Comparison of ENCODE assay signal across 8 cellular contexts in genomic region chr19:41883463-41883820, GRCh38. TPM values are rescaled to one million over a fixed set of nuclear protein-coding genes. Genes with fewer than 3 reads are reported as not detected.
DNase-seq lines count a peak whose midpoint lies in the region; ATAC-seq and TF ChIP-seq lines count a peak whose summit lies in the region.

No MANE protein-coding gene starts in this region.

- WGBS in SK-N-SH (ENCODE audit: low lambda C conversion rate) = under 1% methylated on average over 20 of the region's 23 CpGs
- WGBS in esophagus, 2 donors = 0 to 1% methylated on average over 23 of the region's 23 CpGs

- H3K4me2 ChIP-seq in DND-41 (ENCODE audit: insufficient read depth, low read length) (peak overlapping the region; percentile 91), SK-N-SH (peak overlapping the region; percentile 91)

- peak overlapping the region; percentile 52 to 80 for H3K4me3 ChIP-seq in DND-41 (ENCODE audit: low read depth in 1 of 2, low read length in 2 of 2)
- peak overlapping the region; percentile 74 to 87 for H3K4me3 ChIP-seq in SK-N-SH (ENCODE audit: low read depth in 2 of 2, low read length in 1 of 2)
- peak overlapping the region; percentile 78 to 88 for H3K4me3 ChIP-seq in esophagus (ENCODE audit: low read depth in 1 of 2, low read length in 2 of 2)

- POLR2A ChIA-PET in SK-N-SH (lab: Yijun Ruan, JAX) = interaction anchor here (1.2 kb wide), 1 partner anchor 24 kb away, joined by 7 read pairs; the partner anchor contains the start of gene RPS19

- peaks cover 29% of the 10 kb centered on the region for H3K4me1 Mint-ChIP-seq in osteocyte (ENCODE audit: unreplicated experiment)

- no peak for TF ChIP-seq EP300 in SK-N-SH (IDR thresholded peaks at IDR 0.05; ENCODE audit: borderline replicate concordance in 1 of 2, low read depth in 1 of 2, low read length in 1 of 2)

- H3K27me3 ChIP-seq in DND-41 (ENCODE audit: insufficient read depth, low read length, poor library complexity) (no peaks in the 10 kb centered on the region), SK-N-SH (ENCODE audit: insufficient read depth) (no peaks in the 10 kb centered on the region), esophagus (ENCODE audit: control insufficient read depth in 1 of 2, insufficient read depth in 2 of 2, low read length in 2 of 2) (no peaks in the 10 kb centered on the region)

- CTCF ChIA-PET in SK-N-SH (lab: Yijun Ruan, JAX) = interaction anchor here (0.7 to 3.6 kb wide), 5 partner anchors 10 to 69 kb away, joined by 3 to 12 read pairs (median 5); partner anchors contain the start of gene RPS19

- H3K79me2 ChIP-seq in DND-41 (ENCODE audit: insufficient read depth, low read length) = peaks cover 80% of the 10 kb centered on the region
- peaks cover 36% of the 10 kb centered on the region for H3K79me2 ChIP-seq in SK-N-SH (ENCODE audit: insufficient read depth)

- no peak for TF ChIP-seq CTCF in DND-41 (IDR thresholded peaks at IDR 0.05; ENCODE audit: borderline replicate concordance, extremely low read depth, low read length, poor library complexity, severe bottlenecking)
- TF ChIP-seq CTCF in SK-N-SH (IDR thresholded peaks at IDR 0.05) = no peak
- no peak for TF ChIP-seq CTCF in osteocyte (IDR thresholded peaks at IDR 0.05)

- H3K9me3 ChIP-seq in DND-41 (ENCODE audit: insufficient read depth, low read length, severe bottlenecking) (no peaks in the 10 kb centered on the region), SK-N-SH (no peaks in the 10 kb centered on the region; the same call in 1 of the 2 replicates), esophagus (ENCODE audit: control insufficient read depth in 2 of 2, insufficient read depth in 1 of 2, low read depth in 1 of 2, low read length in 1 of 2) (no peaks in the 10 kb centered on the region)

- 0 out of 2 replicates have a peak overlapping the region, but pooled peaks have one; percentile 27 for H2AFZ ChIP-seq in DND-41 (ENCODE audit: low read depth, low read length)
- H2AFZ ChIP-seq in SK-N-SH (ENCODE audit: low read depth) = peak overlapping the region; percentile 77; the same call in 1 of the 2 replicates

- H4K20me1 ChIP-seq in DND-41 (ENCODE audit: insufficient read depth, low read length) (peaks cover 40% of the 10 kb centered on the region), SK-N-SH (ENCODE audit: insufficient read depth) (peaks cover 33% of the 10 kb centered on the region)

- H3K9me2 ChIP-seq in SK-N-SH = no peaks in the 10 kb centered on the region

- peak overlapping the region; percentile 95 for H3K27ac ChIP-seq in DND-41 (ENCODE audit: low read length)
- H3K27ac ChIP-seq in SK-N-SH (ENCODE audit: low read depth in 2 of 2, low read length in 1 of 2) = peak overlapping the region; percentile 6 to 40; a peak in 2 of 4 replicates
- H3K27ac ChIP-seq in esophagus (ENCODE audit: low read depth in 2 of 2, low read length in 1 of 2) = peak overlapping the region; percentile 90 to 91

- TF ChIP-seq RAD21 in SK-N-SH (IDR thresholded peaks at IDR 0.05; ENCODE audit: low read length) = no peak

- no peaks in the 10 kb centered on the region for H3K27me3 Mint-ChIP-seq in osteocyte (ENCODE audit: unreplicated experiment)

- H3K4me3 Mint-ChIP-seq in osteocyte (ENCODE audit: unreplicated experiment) = peak overlapping the region; percentile 92

- H3K4me1 ChIP-seq in DND-41 (ENCODE audit: insufficient read depth, low read length) (peaks cover 81% of the 10 kb centered on the region), SK-N-SH (ENCODE audit: control insufficient read depth in 1 of 2, insufficient read depth in 2 of 2, low read depth in 1 of 2, low read length in 1 of 2) (peaks cover 11 to 16% of the 10 kb centered on the region in 2 experiments; a peak in 3 of 4 replicates), esophagus (ENCODE audit: control insufficient read depth in 2 of 2, insufficient read depth in 2 of 2, low read length in 1 of 2) (peaks cover 0 to 8% of the 10 kb centered on the region in 2 donors)

- DNase-seq in DND-41 = no peak
- DNase-seq in SK-N-SH = no peak
- DNase-seq in osteocyte (ENCODE audit: extremely low spot score, unreplicated experiment) = no peak
- no peak for DNase-seq in stimulated activated CD8-positive, alpha-beta memory T cell treated with anti-CD3 and anti-CD28 coated beads, Interleukin-4, amount 100 ng/mL, for 48 hours
- DNase-seq in HCEC 1CT = no peak

- ATAC-seq in DND-41 (ENCODE audit: insufficient read depth, low read depth) (no peak), HG03045 (IDR thresholded peaks at IDR 0.05; ENCODE audit: unreplicated experiment) (no peak), GM18858 (IDR thresholded peaks at IDR 0.05; ENCODE audit: unreplicated experiment) (no peak)

- peak overlapping the region; percentile 95 for H3K27ac Mint-ChIP-seq in osteocyte (ENCODE audit: unreplicated experiment)

- H3K9me3 Mint-ChIP-seq in osteocyte (ENCODE audit: unreplicated experiment) = no peaks in the 10 kb centered on the region

- H3K36me3 ChIP-seq in DND-41 (ENCODE audit: insufficient read depth, low read length) = peaks cover 65% of the 10 kb centered on the region
- H3K36me3 ChIP-seq in SK-N-SH (replicated peaks in 1 of 2; ENCODE audit: control insufficient read depth in 1 of 2, insufficient read depth in 2 of 2, low read length in 1 of 2) = peaks cover 0 to 10% of the 10 kb centered on the region in 2 experiments
- H3K36me3 ChIP-seq in esophagus (ENCODE audit: control insufficient read depth in 2 of 2, insufficient read depth in 2 of 2, low read length in 1 of 2) = peaks cover 0 to 4% of the 10 kb centered on the region in 2 donors

- peaks cover 13% of the 10 kb centered on the region for H3F3A ChIP-seq in SK-N-SH (replicated peaks; ENCODE audit: insufficient read depth)

- no peaks in the 10 kb centered on the region for H3K36me3 Mint-ChIP-seq in osteocyte (ENCODE audit: unreplicated experiment)

- peak overlapping the region; percentile 88 for H3K9ac ChIP-seq in DND-41 (ENCODE audit: low read depth, low read length)
- peak overlapping the region; percentile 85 for H3K9ac ChIP-seq in SK-N-SH

TF ChIP-seq in SK-N-SH, 30 proteins besides CTCF, POLR2A, EP300 and RAD21:
- TF ChIP-seq SIN3A (IDR thresholded peaks at IDR 0.05; ENCODE audit: borderline replicate concordance, low read depth, low read length) = no peak
- TF ChIP-seq, protein P1, sequence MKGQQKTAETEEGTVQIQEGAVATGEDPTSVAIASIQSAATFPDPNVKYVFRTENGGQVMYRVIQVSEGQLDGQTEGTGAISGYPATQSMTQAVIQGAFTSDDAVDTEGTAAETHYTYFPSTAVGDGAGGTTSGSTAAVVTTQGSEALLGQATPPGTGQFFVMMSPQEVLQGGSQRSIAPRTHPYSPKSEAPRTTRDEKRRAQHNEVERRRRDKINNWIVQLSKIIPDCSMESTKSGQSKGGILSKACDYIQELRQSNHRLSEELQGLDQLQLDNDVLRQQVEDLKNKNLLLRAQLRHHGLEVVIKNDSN (IDR thresholded peaks at IDR 0.05; ENCODE audit: borderline replicate concordance, low read depth) = no peak
- TF ChIP-seq MAX (IDR thresholded peaks at IDR 0.05; ENCODE audit: low read depth) = peak; percentile 58; the same call in 1 of the 2 replicates
- TF ChIP-seq EZH2phosphoT487 (IDR thresholded peaks at IDR 0.05; ENCODE audit: borderline replicate concordance, low read depth) = no peak

RNA-seq across cellular contexts. Expression of gene ARHGEF1, which starts 0.5 kb away (rescaled TPM):
- polyA plus RNA-seq in SK-N-SH (2012; rRNA removed) (67.3 and 102 TPM in 2 replicates), esophagus (100 to 1,000 TPM in 1 of 2 donors, 10 to 100 TPM in 1; 51.2 to 104 TPM)
- polyA plus RNA-seq in SK-N-SH (2012; cell fraction: cytosol; rRNA removed) = 35.5 and 50.9 TPM in 2 replicates
- polyA plus RNA-seq in SK-N-SH (2012; cell fraction: nucleus; rRNA removed) = 244 and 278 TPM in 2 replicates
- total RNA-seq in osteocyte = 85.1 and 97.3 TPM in 2 replicates

RNA-seq across cellular contexts. Expression of gene CD79A, which starts 6.4 kb away (rescaled TPM):
- polyA plus RNA-seq in SK-N-SH (2012; rRNA removed) (0.20 and 0.31 TPM in 2 replicates), esophagus (under 1 TPM; 0.31 to 0.57 TPM)
- polyA plus RNA-seq in SK-N-SH (2012; cell fraction: cytosol; rRNA removed) = 0.08 and 0.12 TPM in 2 replicates
- polyA plus RNA-seq in SK-N-SH (2012; cell fraction: nucleus; rRNA removed) = 0.23 and 0.28 TPM in 2 replicates
- total RNA-seq in osteocyte = not detected in 2 replicates

RNA-seq across cellular contexts. Expression of gene RPS19, which starts 23.4 kb away (rescaled TPM):
- polyA plus RNA-seq in SK-N-SH (2012; rRNA removed) (2,819 and 3,310 TPM in 2 replicates), esophagus (1,000 to 10,000 TPM; 2,678 to 3,536 TPM)
- polyA plus RNA-seq in SK-N-SH (2012; cell fraction: cytosol; rRNA removed) = 1,050 and 3,295 TPM in 2 replicates
- polyA plus RNA-seq in SK-N-SH (2012; cell fraction: nucleus; rRNA removed) = 465 and 1,192 TPM in 2 replicates
- 1,810 and 1,837 TPM in 2 replicates for total RNA-seq in osteocyte

RNA-seq across cellular contexts. Expression of gene DMRTC2, which starts 38.6 kb away (rescaled TPM):
- not detected in 2 replicates for polyA plus RNA-seq in SK-N-SH (2012; rRNA removed)
- not detected in 2 replicates for polyA plus RNA-seq in SK-N-SH (2012; cell fraction: cytosol; rRNA removed)
- polyA plus RNA-seq in SK-N-SH (2012; cell fraction: nucleus; rRNA removed) = not detected in 2 replicates
- under 1 TPM in 1 of 2 donors, not detected in 1; 0.18 TPM for polyA plus RNA-seq in esophagus
- not detected in 2 replicates for total RNA-seq in osteocyte

RNA-seq across cellular contexts. Expression of gene LYPD4, which starts 39.0 kb away (rescaled TPM):
- polyA plus RNA-seq in SK-N-SH (2012; rRNA removed) (not detected in 2 replicates), esophagus (not detected)
- not detected in 2 replicates for polyA plus RNA-seq in SK-N-SH (2012; cell fraction: cytosol; rRNA removed)
- polyA plus RNA-seq in SK-N-SH (2012; cell fraction: nucleus; rRNA removed) = not detected in 2 replicates
- total RNA-seq in osteocyte = not detected in 2 replicates

Comparison
In these comparisons a context has a peak if more than half of its experiments do, and no peak if none do; other contexts are left out.
1. H3K27ac ChIP-seq: peak in every context shown above with its lines; median percentile 95 in DND-41; 90 in esophagus; 23 in SK-N-SH.